16 cellular contexts compared by ENCODE assay signal in the genomic region with DNA sequence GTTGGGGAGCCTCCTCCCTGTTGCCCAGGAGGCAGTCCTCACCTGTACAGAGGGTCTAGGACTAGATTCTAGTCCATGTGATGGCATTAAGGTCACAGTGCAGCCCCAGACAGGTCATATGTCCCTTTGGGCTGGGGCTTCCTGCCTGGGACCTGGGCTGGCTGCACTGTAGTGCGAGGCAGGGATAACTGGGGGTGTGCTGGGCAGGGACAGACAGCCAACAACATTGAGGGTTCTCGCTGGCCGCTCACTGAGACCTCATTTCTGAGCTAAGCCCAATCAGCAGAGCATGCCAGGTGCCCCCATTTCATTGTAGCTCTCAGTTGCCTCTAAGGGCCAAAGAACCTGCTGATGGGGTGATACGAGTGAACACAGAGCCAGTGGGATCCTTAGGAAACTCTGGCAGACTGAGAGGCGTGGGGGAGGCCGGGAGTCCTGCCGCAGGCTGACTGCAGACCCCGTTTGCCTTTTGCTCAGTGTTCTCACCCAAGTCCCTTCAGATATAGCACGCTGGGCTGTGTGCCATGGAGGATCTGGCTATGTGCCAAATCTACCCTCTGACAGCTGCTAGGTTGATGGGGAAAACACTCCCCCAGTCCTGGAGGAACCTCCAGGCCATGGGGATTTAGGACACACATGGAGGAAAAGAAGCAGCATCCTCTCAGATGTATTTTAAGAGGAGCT. TPM values are rescaled to one million over a fixed set of nuclear protein-coding genes. Genes with fewer than 3 reads are reported as not detected.
DNase-seq lines count a peak whose midpoint lies in the region; ATAC-seq and TF ChIP-seq lines count a peak whose summit lies in the region.
"Had no signal": no experiment of that assay in that cellular context is flagged by ENCODE, and none has a peak within 500 bp of the region (broad histone marks: within the 10 kb centered on the region; RNA-seq: fewer than 3 reads in every experiment).

No MANE protein-coding gene starts in this region.

- no peak for TF ChIP-seq CTCF in CD4-positive, alpha-beta T cell (IDR thresholded peaks at IDR 0.05)

- H3K9me3 Mint-ChIP-seq in CD4-positive, alpha-beta T cell: no peaks in the 10 kb centered on the region
- H3K9me3 Mint-ChIP-seq: activated B cell treated with CpG ODN at 0.5 μM for 24 hours; activated naive CD8-positive, alpha-beta T cell treated with anti-CD3 and anti-CD28 coated beads, Interleukin-2, amount 50 U/mL, for 24 hours; natural killer cell treated with Interleukin-12 subunit alpha and Interleukin-12 subunit beta and Interleukin-15 and Interleukin-18, amount 100 ng/mL, for 72 hours had no signal

- H3K27me3 ChIP-seq in CD4-positive, alpha-beta T cell (ENCODE audit: control insufficient read depth, insufficient read depth, low read length): no peaks in the 10 kb centered on the region
- H3K27me3 ChIP-seq: dorsolateral prefrontal cortex, foreskin keratinocyte had no signal

- POLR2A ChIA-PET in CD4-positive, alpha-beta T cell (lab: Charles Lee): no interaction called here

- no peaks in the 10 kb centered on the region for H3K27me3 Mint-ChIP-seq in CD4-positive, alpha-beta T cell
- H3K27me3 Mint-ChIP-seq: natural killer cell treated with Interleukin-12 subunit alpha and Interleukin-12 subunit beta and Interleukin-15 and Interleukin-18, amount 100 ng/mL, for 72 hours had no signal

- intact Hi-C loops in CD4-positive, alpha-beta T cell (cut with DNase I, micrococcal nuclease): no loop called here

- no peaks in the 10 kb centered on the region for H3K9me3 ChIP-seq in CD4-positive, alpha-beta T cell (ENCODE audit: control insufficient read depth, low read length)

- no peak overlapping the region for H3K27ac Mint-ChIP-seq in CD4-positive, alpha-beta T cell
- H3K27ac Mint-ChIP-seq: activated B cell treated with CpG ODN at 0.5 μM for 24 hours; activated naive CD8-positive, alpha-beta T cell treated with anti-CD3 and anti-CD28 coated beads, Interleukin-2, amount 50 U/mL, for 24 hours; natural killer cell treated with Interleukin-12 subunit alpha and Interleukin-12 subunit beta and Interleukin-15 and Interleukin-18, amount 100 ng/mL, for 72 hours had no signal

- no peaks in the 10 kb centered on the region for H3K4me1 Mint-ChIP-seq in CD4-positive, alpha-beta T cell (ENCODE audit: low read depth)
- H3K4me1 Mint-ChIP-seq: activated naive CD8-positive, alpha-beta T cell treated with anti-CD3 and anti-CD28 coated beads, Interleukin-2, amount 50 U/mL, for 24 hours had no signal

- H3K4me3 Mint-ChIP-seq in CD4-positive, alpha-beta T cell: no peak overlapping the region
- H3K4me3 Mint-ChIP-seq: activated B cell treated with CpG ODN at 0.5 μM for 24 hours; activated naive CD8-positive, alpha-beta T cell treated with anti-CD3 and anti-CD28 coated beads, Interleukin-2, amount 50 U/mL, for 24 hours; natural killer cell treated with Interleukin-12 subunit alpha and Interleukin-12 subunit beta and Interleukin-15 and Interleukin-18, amount 100 ng/mL, for 72 hours had no signal

- in situ Hi-C loops in G401 (cut with HindIII; ENCODE audit: low sequenced_read_pairs): no loop called here

- DNase-seq in G401 (ENCODE audit: low spot score) (peak; percentile 71), NCI-H345 treated with DMSO at 0.1 percent for 48 hours (lab: John Stamatoyannopoulos, UW; ENCODE audit: unreplicated experiment) (peak; percentile 73), cerebellum (ENCODE audit: low spot score) (peak; percentile 56), myocyte (ENCODE audit: low read depth) (peak; percentile 77), NCI-H1048 (lab: John Stamatoyannopoulos, UW) (no peak)
- no peak for DNase-seq in CD4-positive, alpha-beta T cell
- DNase-seq: activated B cell treated with CpG ODN at 0.5 μM for 24 hours; activated naive CD8-positive, alpha-beta T cell treated with anti-CD3 and anti-CD28 coated beads, Interleukin-2, amount 50 U/mL, for 24 hours; activated T-cell treated with anti-CD3 and anti-CD28 coated beads for 4 hours; foreskin keratinocyte; NCI-H2227 treated with DMSO at 0.1 percent for 48 hours had no signal

- H3K36me3 Mint-ChIP-seq in CD4-positive, alpha-beta T cell (ENCODE audit: low read depth): no peaks in the 10 kb centered on the region
- H3K36me3 Mint-ChIP-seq: natural killer cell treated with Interleukin-12 subunit alpha and Interleukin-12 subunit beta and Interleukin-15 and Interleukin-18, amount 100 ng/mL, for 72 hours had no signal

- H3K27ac ChIP-seq in CD4-positive, alpha-beta T cell (ENCODE audit: low read depth, low read length): no peak overlapping the region
- H3K27ac ChIP-seq: foreskin keratinocyte, KMS-11 had no signal

- CTCF ChIA-PET in CD4-positive, alpha-beta T cell (lab: Charles Lee): interaction anchor here (1.9 kb wide), 1 partner anchor 206 kb away, joined by 5 read pairs; no protein-coding TSS in a partner anchor

- ATAC-seq in GM21723 (IDR thresholded peaks at IDR 0.05; ENCODE audit: unreplicated experiment) (no peak), GM19324 (IDR thresholded peaks at IDR 0.05; ENCODE audit: low FRiP score, unreplicated experiment) (no peak)
- ATAC-seq in CD4-positive, alpha-beta T cell (ENCODE audit: poor library complexity): no peak
- ATAC-seq: activated naive CD8-positive, alpha-beta T cell treated with anti-CD3 and anti-CD28 coated beads, Interleukin-2, amount 50 U/mL, for 24 hours; foreskin keratinocyte had no signal

RNA-seq across cellular contexts. Expression of gene DYSF, which starts 51.9 kb away (rescaled TPM):
- 0.18 and 3.8 TPM in 2 replicates for total RNA-seq in G401 (2014; rRNA removed; shearing (Covaris generic))
- 1.4 TPM for total RNA-seq in cerebellum
- total RNA-seq in myocyte: 114 and 149 TPM in 2 replicates
- polyA plus RNA-seq in myocyte (2012): 176 TPM
- total RNA-seq in CD4-positive, alpha-beta T cell: under 1 TPM; 0.27 to 0.31 TPM

Comparison
In these comparisons a context has a peak if more than half of its experiments do, and no peak if none do; other contexts are left out.
1. DNase-seq: peak in G401 (single experiment), NCI-H345 treated with DMSO at 0.1 percent for 48 hours (single experiment), cerebellum (single experiment) and myocyte (single experiment); none in CD4-positive, alpha-beta T cell (0 of 10) and NCI-H1048 (single experiment).
2. RNA of gene DYSF, which starts 51.9 kb away (total RNA-seq): 114 to 149 TPM in myocyte; 0.18 to 3.8 TPM in G401, 1.4 TPM in cerebellum (single experiment) and 0.27 to 0.31 TPM in CD4-positive, alpha-beta T cell; every median in the first group is over 10 times any median in the second.